In genomic region chr16:83781-84615, GRCh38 we compare ENCODE assay signal across 8 cellular contexts. TPM values are rescaled to one million over a fixed set of nuclear protein-coding genes. Genes with fewer than 3 reads are reported as not detected.
A peak's percentile ranks its signal among the peaks of the same experiment; 100 is the strongest.
DNase-seq lines count a peak whose midpoint lies in the region; ATAC-seq and TF ChIP-seq lines count a peak whose summit lies in the region.

No MANE protein-coding gene starts in this region.

- H3K4me1 ChIP-seq in left ventricle myocardium inferior, result peaks cover 48% of the 10 kb centered on the region

- H3K9me3 Mint-ChIP-seq in activated T-cell treated with anti-CD3 and anti-CD28 coated beads, Interleukin-2, amount 50 U/mL, for 4 hours, result no peaks in the 10 kb centered on the region
- H3K9me3 Mint-ChIP-seq in type B pancreatic cell, result no peaks in the 10 kb centered on the region
- no peaks in the 10 kb centered on the region for H3K9me3 Mint-ChIP-seq in progenitor cell of endocrine pancreas (ENCODE audit: low read depth)

- peaks cover 11% of the 10 kb centered on the region for H3K36me3 Mint-ChIP-seq in activated T-cell treated with anti-CD3 and anti-CD28 coated beads, Interleukin-2, amount 50 U/mL, for 4 hours (ENCODE audit: insufficient read depth)
- H3K36me3 Mint-ChIP-seq in type B pancreatic cell (peaks cover 5% of the 10 kb centered on the region), progenitor cell of endocrine pancreas (ENCODE audit: insufficient read depth) (peaks cover 5% of the 10 kb centered on the region)

- H3K27me3 ChIP-seq in WERI-Rb-1 (ENCODE audit: insufficient read depth, low read depth, severe bottlenecking), result no peaks in the 10 kb centered on the region
- H3K27me3 ChIP-seq in left ventricle myocardium inferior (ENCODE audit: low read depth), result no peaks in the 10 kb centered on the region

- no peak for DNase-seq in activated T-cell treated with anti-CD3 and anti-CD28 coated beads, Interleukin-2, amount 50 U/mL, for 4 hours
- DNase-seq in activated T-cell treated with anti-CD3 and anti-CD28 coated beads, Interleukin-2, amount 50 U/mL, for 1 hour, result no peak
- DNase-seq in WERI-Rb-1 (no peak), left ventricle myocardium inferior (no peak), type B pancreatic cell (ENCODE audit: extremely low spot score, unreplicated experiment) (no peak), NCI-H2227 (lab: John Stamatoyannopoulos, UW; ENCODE audit: unreplicated experiment) (no peak), progenitor cell of endocrine pancreas (ENCODE audit: low spot score, unreplicated experiment) (no peak)

- H3K27me3 Mint-ChIP-seq in activated T-cell treated with anti-CD3 and anti-CD28 coated beads, Interleukin-2, amount 50 U/mL, for 4 hours (ENCODE audit: low read depth), result no peaks in the 10 kb centered on the region
- H3K27me3 Mint-ChIP-seq in type B pancreatic cell (no peaks in the 10 kb centered on the region), progenitor cell of endocrine pancreas (no peaks in the 10 kb centered on the region)

- TF ChIP-seq CTCF in WERI-Rb-1 (IDR thresholded peaks at IDR 0.05; ENCODE audit: low read depth, low read length), result 0 out of 2 replicates have a peak, but pooled peaks have one; percentile 14
- no peak for TF ChIP-seq CTCF in left ventricle myocardium inferior (IDR thresholded peaks at IDR 0.05; ENCODE audit: borderline replicate concordance)
- TF ChIP-seq CTCF in type B pancreatic cell (conservative IDR thresholded peaks at IDR 0.05), result peak; percentile 17
- no peak for TF ChIP-seq CTCF in progenitor cell of endocrine pancreas (IDR thresholded peaks at IDR 0.05; ENCODE audit: unreplicated experiment)

- H3K4me3 Mint-ChIP-seq in activated T-cell treated with anti-CD3 and anti-CD28 coated beads, Interleukin-2, amount 50 U/mL, for 4 hours, result no peak overlapping the region
- H3K4me3 Mint-ChIP-seq in type B pancreatic cell, result no peak overlapping the region
- H3K4me3 Mint-ChIP-seq in progenitor cell of endocrine pancreas (ENCODE audit: low read depth), result no peak overlapping the region

- H3K4me3 ChIP-seq in WERI-Rb-1 (ENCODE audit: low read depth, low read length) (no peak overlapping the region), left ventricle myocardium inferior (no peak overlapping the region)

- peak overlapping the region; percentile 64 for H3K27ac Mint-ChIP-seq in type B pancreatic cell
- H3K27ac Mint-ChIP-seq in progenitor cell of endocrine pancreas, result no peak overlapping the region

- no peak overlapping the region for H3K27ac ChIP-seq in WERI-Rb-1
- peak overlapping the region; percentile 75 for H3K27ac ChIP-seq in left ventricle myocardium inferior (replicated peaks)

- H3K9me3 ChIP-seq in WERI-Rb-1 (ENCODE audit: severe bottlenecking) (no peaks in the 10 kb centered on the region), left ventricle myocardium inferior (replicated peaks) (no peaks in the 10 kb centered on the region)

- intact Hi-C loops in left ventricle myocardium inferior (cut with micrococcal nuclease), result no loop called here

- H3K4me1 Mint-ChIP-seq in activated T-cell treated with anti-CD3 and anti-CD28 coated beads, Interleukin-2, amount 50 U/mL, for 4 hours (ENCODE audit: low read depth), result peaks cover 27% of the 10 kb centered on the region
- H3K4me1 Mint-ChIP-seq in type B pancreatic cell (ENCODE audit: unreplicated experiment), result peaks cover 5% of the 10 kb centered on the region
- no peaks in the 10 kb centered on the region for H3K4me1 Mint-ChIP-seq in progenitor cell of endocrine pancreas (ENCODE audit: low read depth)

- H3K36me3 ChIP-seq in WERI-Rb-1 (peaks cover 40% of the 10 kb centered on the region), left ventricle myocardium inferior (peaks cover 61% of the 10 kb centered on the region)

- ATAC-seq in activated T-cell treated with anti-CD3 and anti-CD28 coated beads, Interleukin-2, amount 50 U/mL, for 4 hours, result peak; percentile 32 to 35
- ATAC-seq in HG02763 (IDR thresholded peaks at IDR 0.05; ENCODE audit: unreplicated experiment), result no peak

RNA-seq across cellular contexts. Expression of gene MPG, which starts 6.0 kb away (rescaled TPM):
- 10 to 100 TPM; 32.7 to 39.8 (median 37.3) TPM for total RNA-seq in activated T-cell treated with anti-CD3 and anti-CD28 coated beads, Interleukin-2, amount 50 U/mL, for 4 hours
- total RNA-seq in left ventricle myocardium inferior (44.5 TPM), type B pancreatic cell (ENCODE audit: low replicate concordance) (38.0 and 40.0 TPM in 2 replicates), progenitor cell of endocrine pancreas (32.4 and 35.2 TPM in 2 replicates)

RNA-seq across cellular contexts. Expression of gene RHBDF1, which starts 11.6 kb away (rescaled TPM):
- under 1 TPM; 0.46 to 0.73 (median 0.63) TPM for total RNA-seq in activated T-cell treated with anti-CD3 and anti-CD28 coated beads, Interleukin-2, amount 50 U/mL, for 4 hours
- total RNA-seq in left ventricle myocardium inferior (24.4 TPM), type B pancreatic cell (ENCODE audit: low replicate concordance) (25.3 and 27.3 TPM in 2 replicates), progenitor cell of endocrine pancreas (51.3 and 58.2 TPM in 2 replicates)

RNA-seq across cellular contexts. Expression of gene SNRNP25, which starts 30.4 kb away (rescaled TPM):
- 10 to 100 TPM; 49.5 to 69.4 (median 66.1) TPM for total RNA-seq in activated T-cell treated with anti-CD3 and anti-CD28 coated beads, Interleukin-2, amount 50 U/mL, for 4 hours
- total RNA-seq in left ventricle myocardium inferior (71.2 TPM), type B pancreatic cell (ENCODE audit: low replicate concordance) (38.5 and 48.7 TPM in 2 replicates), progenitor cell of endocrine pancreas (52.0 and 53.9 TPM in 2 replicates)

RNA-seq across cellular contexts. Expression of gene POLR3K, which starts 30.6 kb away (rescaled TPM):
- 10 to 100 TPM; 80.8 to 89.5 (median 87.9) TPM for total RNA-seq in activated T-cell treated with anti-CD3 and anti-CD28 coated beads, Interleukin-2, amount 50 U/mL, for 4 hours
- 11.7 TPM for total RNA-seq in left ventricle myocardium inferior
- 12.6 and 17.6 TPM in 2 replicates for total RNA-seq in type B pancreatic cell (ENCODE audit: low replicate concordance)
- total RNA-seq in progenitor cell of endocrine pancreas, result 11.1 and 13.9 TPM in 2 replicates

RNA-seq across cellular contexts. Expression of gene NPRL3, which starts 54.5 kb away (rescaled TPM):
- 10 to 100 TPM; 48.1 to 60.0 (median 55.9) TPM for total RNA-seq in activated T-cell treated with anti-CD3 and anti-CD28 coated beads, Interleukin-2, amount 50 U/mL, for 4 hours
- 18.4 TPM for total RNA-seq in left ventricle myocardium inferior
- 37.9 and 38.7 TPM in 2 replicates for total RNA-seq in type B pancreatic cell (ENCODE audit: low replicate concordance)
- total RNA-seq in progenitor cell of endocrine pancreas, result 55.0 and 60.8 TPM in 2 replicates

Comparison
In these comparisons a context has a peak if more than half of its experiments do, and no peak if none do; other contexts are left out.
1. CTCF ChIP-seq: peak in WERI-Rb-1 (single experiment) and type B pancreatic cell (single experiment); none in left ventricle myocardium inferior (single experiment) and progenitor cell of endocrine pancreas (single experiment).
2. RNA of gene RHBDF1, which starts 11.6 kb away (total RNA-seq): 51.3 to 58.2 TPM in progenitor cell of endocrine pancreas, 25.3 to 27.3 TPM in type B pancreatic cell and 24.4 TPM in left ventricle myocardium inferior (single experiment); 0.46 to 0.73 TPM in activated T-cell treated with anti-CD3 and anti-CD28 coated beads, Interleukin-2, amount 50 U/mL, for 4 hours; every median in the first group is over 10 times any median in the second.